Comparison of ENCODE assay signal across 17 cellular contexts in genomic region chr1:90800012-90800717, GRCh38.
DNase-seq lines count a peak whose midpoint lies in the region; ATAC-seq, FAIRE-seq and TF ChIP-seq lines count a peak whose summit lies in the region.
"Had no signal": no experiment of that assay in that cellular context is flagged by ENCODE, and none has a peak within 500 bp of the region (broad histone marks: within the 10 kb centered on the region; RNA-seq: fewer than 3 reads in every experiment).

No MANE protein-coding gene starts in this region.

- TF ChIP-seq CTCF in WERI-Rb-1 (IDR thresholded peaks at IDR 0.05; ENCODE audit: low read depth, low read length) (0 out of 2 replicates have a peak, but pooled peaks have one; percentile 25), GM13977 (IDR thresholded peaks at IDR 0.05; ENCODE audit: extremely low read depth, insufficient read depth, missing control alignments) (no peak)

- no peak overlapping the region for H3K27ac ChIP-seq in WERI-Rb-1
- H3K27ac ChIP-seq: KMS-11, SK-N-MC had no signal

- peak overlapping the region; percentile 17; the same call in 1 of the 2 replicates for H3K4me3 ChIP-seq in WERI-Rb-1 (ENCODE audit: low read depth, low read length)
- H3K4me3 ChIP-seq: SK-N-MC had no signal

- no peaks in the 10 kb centered on the region for H3K36me3 ChIP-seq in WERI-Rb-1

- peak; percentile 43 for DNase-seq in DMS 273 treated with DMSO at 0.1 percent for 48 hours (lab: John Stamatoyannopoulos, UW)
- DNase-seq in HT-29 (ENCODE audit: low spot score): peak; percentile 14
- DNase-seq in WERI-Rb-1: peak; percentile 71
- no peak for DNase-seq in left lobe of liver (ENCODE audit: low spot score)
- no peak for DNase-seq in GM13977 (ENCODE audit: low spot score)
- no peak for DNase-seq in amniotic stem cell (lab: John Stamatoyannopoulos, UW)
- no peak for DNase-seq in GM19239 (ENCODE audit: insufficient read length, low spot score)
- DNase-seq: AML-193, DMS79, GF-D8, NCI-H1092, NCI-H446 treated with DMSO at 0.1 percent for 48 hours, PC-3 had no signal

- no peak for FAIRE-seq in GM19239 (lab: Jason Lieb, UNC)
- FAIRE-seq: H54 had no signal

- H3K9me3 ChIP-seq in WERI-Rb-1 (ENCODE audit: severe bottlenecking): no peaks in the 10 kb centered on the region
- H3K9me3 ChIP-seq: Caco-2 had no signal

- ATAC-seq in left lobe of liver: peak; percentile 25
- ATAC-seq: PC-3 had no signal

- H3K27me3 ChIP-seq in WERI-Rb-1 (ENCODE audit: insufficient read depth, low read depth, severe bottlenecking): no peaks in the 10 kb centered on the region

- in situ Hi-C loops in GM13977 (cut with MboI; ENCODE audit: low pct_unique_long_range_greater_than_20kb, low sequenced_read_pairs, unreplicated experiment): no loop called here

Comparison
In these comparisons a context has a peak if more than half of its experiments do, and no peak if none do; other contexts are left out.
1. DNase-seq: peak in DMS 273 treated with DMSO at 0.1 percent for 48 hours (single experiment), HT-29 (single experiment) and WERI-Rb-1 (single experiment); none in left lobe of liver (single experiment), GM13977 (single experiment), amniotic stem cell (single experiment) and GM19239 (single experiment).